In the genomic region with DNA sequence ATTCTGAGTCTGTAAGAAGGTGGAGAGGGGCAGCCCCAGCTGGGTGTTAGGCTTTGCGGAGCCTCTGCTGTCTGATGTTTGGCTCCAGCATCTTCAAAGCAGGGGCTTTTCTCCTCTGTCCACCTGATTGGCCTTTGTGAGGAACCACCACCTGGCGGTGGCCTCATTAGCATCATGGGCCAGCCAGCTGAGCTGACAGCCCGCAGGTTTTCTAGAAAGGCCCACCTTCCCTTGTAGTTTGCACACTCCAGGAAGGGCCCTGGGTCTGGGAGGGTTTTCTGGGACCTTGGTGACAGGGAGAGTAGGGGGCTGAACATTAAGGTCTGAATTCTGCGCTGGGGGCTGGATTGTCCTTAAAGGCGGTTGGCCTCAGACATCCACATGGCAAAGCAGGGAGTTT, we compare ENCODE assay signal across 15 cellular contexts. TPM values are rescaled to one million over a fixed set of nuclear protein-coding genes. Genes with fewer than 3 reads are reported as not detected.
DNase-seq lines count a peak whose midpoint lies in the region; ATAC-seq and TF ChIP-seq lines count a peak whose summit lies in the region.
"Had no signal": no experiment of that assay in that cellular context is flagged by ENCODE, and none has a peak within 500 bp of the region (broad histone marks: within the 10 kb centered on the region; RNA-seq: fewer than 3 reads in every experiment).

No MANE protein-coding gene starts in this region.

- H3K27me3 Mint-ChIP-seq in activated CD4-positive, alpha-beta T cell treated with anti-CD3 and anti-CD28 coated beads for 36 hours: no peaks in the 10 kb centered on the region
- H3K27me3 Mint-ChIP-seq in activated naive CD8-positive, alpha-beta T cell: no peaks in the 10 kb centered on the region

- no peak overlapping the region for H2BK5ac ChIP-seq in trophoblast cell (ENCODE audit: low read depth, low read length, poor library complexity)

- H4K12ac ChIP-seq in trophoblast cell (ENCODE audit: low read depth, low read length): no peak overlapping the region

- peaks cover 94% of the 10 kb centered on the region for H3K4me1 Mint-ChIP-seq in activated CD4-positive, alpha-beta T cell treated with anti-CD3 and anti-CD28 coated beads for 36 hours
- peaks cover 92% of the 10 kb centered on the region for H3K4me1 Mint-ChIP-seq in activated naive CD8-positive, alpha-beta T cell (ENCODE audit: low read depth)

- H3K4me1 ChIP-seq in DOHH2 (ENCODE audit: control insufficient read depth, low read length) (peaks cover 60% of the 10 kb centered on the region), trophoblast cell (ENCODE audit: control insufficient read depth in 1 of 2, insufficient read depth in 2 of 2, low read length in 2 of 2) (peaks cover 29 to 52% of the 10 kb centered on the region in 2 experiments), mammary epithelial cell (ENCODE audit: insufficient read depth, low read length) (peaks cover 38% of the 10 kb centered on the region)

- no CpG with 5 or more reads among the region's 5 CpGs for WGBS in trophoblast cell (ENCODE audit: extremely low coverage, insufficient coverage, insufficient read length)
- 100% methylated on average over 5 of the region's 5 CpGs for WGBS in mammary epithelial cell (ENCODE audit: low coverage, missing lambda C conversion rate)

- no peak overlapping the region for H4K8ac ChIP-seq in trophoblast cell (ENCODE audit: low read depth, low read length)

- H3K18ac ChIP-seq in trophoblast cell (ENCODE audit: low read length): peak overlapping the region; percentile 57

- dilution Hi-C loops in mammary epithelial cell (cut with HindIII; ENCODE audit: low sequenced_read_pairs): no loop called here

- H4K20me1 ChIP-seq in DOHH2 (ENCODE audit: control insufficient read depth, insufficient read depth, low read depth, low read length) (peaks cover 25% of the 10 kb centered on the region), mammary epithelial cell (ENCODE audit: insufficient read depth, low read length) (peaks cover 10% of the 10 kb centered on the region)

- H3K23ac ChIP-seq in trophoblast cell (ENCODE audit: low read length): no peak overlapping the region

- H3K36me3 Mint-ChIP-seq in activated CD4-positive, alpha-beta T cell treated with anti-CD3 and anti-CD28 coated beads for 36 hours (ENCODE audit: low read depth): peaks cover 4% of the 10 kb centered on the region
- peaks cover 2% of the 10 kb centered on the region for H3K36me3 Mint-ChIP-seq in activated naive CD8-positive, alpha-beta T cell

- no peak overlapping the region for H2BK12ac ChIP-seq in trophoblast cell (ENCODE audit: low read length)

- H3K9me3 Mint-ChIP-seq in activated CD4-positive, alpha-beta T cell treated with anti-CD3 and anti-CD28 coated beads for 36 hours (ENCODE audit: low read depth): no peaks in the 10 kb centered on the region
- no peaks in the 10 kb centered on the region for H3K9me3 Mint-ChIP-seq in activated naive CD8-positive, alpha-beta T cell (ENCODE audit: low read depth)

- H2AFZ ChIP-seq in trophoblast cell (ENCODE audit: insufficient read depth, low read length, poor library complexity) (no peak overlapping the region), mammary epithelial cell (ENCODE audit: low read depth, low read length) (no peak overlapping the region)
- H2AFZ ChIP-seq: hepatocyte had no signal

- H2BK120ac ChIP-seq in trophoblast cell (ENCODE audit: insufficient read depth, low read length, poor library complexity): no peak overlapping the region

- H3K27me3 ChIP-seq in DOHH2 (ENCODE audit: control insufficient read depth, low read length): no peaks in the 10 kb centered on the region
- H3K27me3 ChIP-seq in trophoblast cell (ENCODE audit: insufficient read depth, low read length): no peaks in the 10 kb centered on the region
- H3K27me3 ChIP-seq in mammary epithelial cell (ENCODE audit: insufficient read depth, low read length): no peaks in the 10 kb centered on the region
- H3K27me3 ChIP-seq: brain microvascular endothelial cell, hepatocyte, Peyer's patch, testis had no signal

- peak overlapping the region; percentile 60 for H3K4ac ChIP-seq in trophoblast cell (ENCODE audit: low read depth, low read length)

- no peaks in the 10 kb centered on the region for H3K79me1 ChIP-seq in trophoblast cell (ENCODE audit: low read length)

- H3K9me3 ChIP-seq in DOHH2 (ENCODE audit: control insufficient read depth, insufficient read depth, low read length) (no peaks in the 10 kb centered on the region), trophoblast cell (ENCODE audit: insufficient read depth, low read depth, low read length) (no peaks in the 10 kb centered on the region), mammary epithelial cell (replicated peaks; ENCODE audit: insufficient read depth, low read length) (no peaks in the 10 kb centered on the region)
- H3K9me3 ChIP-seq: A549, Peyer's patch, testis had no signal

- H3K4me3 ChIP-seq in DOHH2 (ENCODE audit: low read length) (no peak overlapping the region), trophoblast cell (ENCODE audit: low read depth, low read length) (no peak overlapping the region), mammary epithelial cell (replicated peaks in 1 of 3; ENCODE audit: insufficient read depth in 1 of 3, low read depth in 2 of 3, low read length in 3 of 3) (no peak overlapping the region)
- H3K4me3 ChIP-seq: A549, hepatocyte, Peyer's patch, testis had no signal

- H2AK5ac ChIP-seq in trophoblast cell (ENCODE audit: low read length): no peak overlapping the region

- in situ Hi-C loops in mammary epithelial cell (cut with MboI; ENCODE audit: low sequenced_read_pairs in 2 of 2): no loop called here

- no peak overlapping the region for H4K91ac ChIP-seq in trophoblast cell (ENCODE audit: low read depth, low read length)

- H3K9ac ChIP-seq in trophoblast cell (ENCODE audit: low read length) (no peak overlapping the region), mammary epithelial cell (ENCODE audit: insufficient read depth, low read length) (no peak overlapping the region)

- no TSS peak for BruUV-seq in mammary epithelial cell (replicated peaks; lab: Mats Ljungman, UMichigan)

- no peaks in the 10 kb centered on the region for H3K9me2 ChIP-seq in DOHH2 (replicated peaks; ENCODE audit: control insufficient read depth, low read length)

- H3K36me3 ChIP-seq in DOHH2 (ENCODE audit: control insufficient read depth, low read length) (no peaks in the 10 kb centered on the region), trophoblast cell (ENCODE audit: control insufficient read depth in 1 of 2, insufficient read depth in 2 of 2, low read length in 2 of 2) (peaks cover 0 to 2% of the 10 kb centered on the region in 2 experiments), mammary epithelial cell (ENCODE audit: insufficient read depth, low read length) (no peaks in the 10 kb centered on the region)
- H3K36me3 ChIP-seq: brain microvascular endothelial cell, Peyer's patch had no signal

- no peak overlapping the region for H3K14ac ChIP-seq in trophoblast cell (ENCODE audit: low read length)

- intact Hi-C loops in activated CD4-positive, alpha-beta T cell treated with anti-CD3 and anti-CD28 coated beads for 36 hours (cut with DNase I, micrococcal nuclease): no loop called here
- intact Hi-C loops in mammary epithelial cell (cut with micrococcal nuclease): no loop called here

- DNase-seq in activated CD4-positive, alpha-beta T cell treated with anti-CD3 and anti-CD28 coated beads for 36 hours: no peak
- no peak for DNase-seq in activated CD4-positive, alpha-beta T cell treated with anti-CD3 and anti-CD28 coated beads for 1 hour
- DNase-seq in trophoblast cell: no peak
- no peak for DNase-seq in mammary epithelial cell
- no peak for DNase-seq in NOMO-1 treated with dmso at 0.1 percent for 144 hours (lab: John Stamatoyannopoulos, UW; ENCODE audit: unreplicated experiment)
- DNase-seq: brain microvascular endothelial cell, NCI-H1930, NCI-H526, Peyer's patch, testis had no signal

- H3K4me2 ChIP-seq in DOHH2 (ENCODE audit: low read length) (peak overlapping the region; percentile 88; the same call in 1 of the 2 replicates), trophoblast cell (ENCODE audit: low read length) (no peak overlapping the region), mammary epithelial cell (ENCODE audit: insufficient read depth, low read depth, low read length) (no peak overlapping the region)
- H3K4me2 ChIP-seq: A549 had no signal

- no peak overlapping the region for H3K27ac ChIP-seq in DOHH2 (ENCODE audit: low read depth, low read length)
- H3K27ac ChIP-seq in trophoblast cell (ENCODE audit: low read depth, low read length): no peak overlapping the region
- H3K27ac ChIP-seq in mammary epithelial cell (ENCODE audit: insufficient read depth, low read depth, low read length): no peak overlapping the region
- H3K27ac ChIP-seq: A549 had no signal

- H3K27ac Mint-ChIP-seq in activated CD4-positive, alpha-beta T cell treated with anti-CD3 and anti-CD28 coated beads for 36 hours: peak overlapping the region; percentile 99
- peak overlapping the region; percentile 95 for H3K27ac Mint-ChIP-seq in activated naive CD8-positive, alpha-beta T cell

- no peak for TF ChIP-seq CTCF in DOHH2 (IDR thresholded peaks at IDR 0.05; ENCODE audit: low read depth, low read length, poor library complexity, severe bottlenecking)
- no peak for TF ChIP-seq CTCF in mammary epithelial cell (conservative IDR thresholded peaks at IDR 0.05 in 1 of 2, IDR thresholded peaks at IDR 0.05 in 1 of 2; ENCODE audit: extremely low read depth in 1 of 2, insufficient read depth in 1 of 2, low read depth in 1 of 2, low read length in 2 of 2)

- H3K4me3 Mint-ChIP-seq in activated CD4-positive, alpha-beta T cell treated with anti-CD3 and anti-CD28 coated beads for 36 hours: peak overlapping the region; percentile 63
- peak overlapping the region; percentile 81 for H3K4me3 Mint-ChIP-seq in activated naive CD8-positive, alpha-beta T cell

- H3F3A ChIP-seq in DOHH2 (ENCODE audit: control insufficient read depth, insufficient read depth): no peaks in the 10 kb centered on the region

- ATAC-seq in activated CD4-positive, alpha-beta T cell treated with anti-CD3 and anti-CD28 coated beads for 36 hours: no peak
- no peak for ATAC-seq in HG03108 (IDR thresholded peaks at IDR 0.05; ENCODE audit: unreplicated experiment)

- POLR2A ChIA-PET in activated CD4-positive, alpha-beta T cell treated with anti-CD3 and anti-CD28 coated beads for 36 hours (lab: Charles Lee): no interaction called here

- H3K79me2 ChIP-seq in DOHH2 (ENCODE audit: control insufficient read depth, low read length) (peaks cover 96% of the 10 kb centered on the region), trophoblast cell (ENCODE audit: control insufficient read depth, insufficient read depth, low read length, poor library complexity) (peaks cover 35% of the 10 kb centered on the region), mammary epithelial cell (ENCODE audit: insufficient read depth, low read length) (peaks cover 96% of the 10 kb centered on the region)

- CTCF ChIA-PET in activated CD4-positive, alpha-beta T cell treated with anti-CD3 and anti-CD28 coated beads for 36 hours (lab: Charles Lee): interaction anchor here (0.7 kb wide), 1 partner anchor 10 kb away, joined by 4 read pairs; no protein-coding TSS in a partner anchor
- CTCF ChIA-PET in mammary epithelial cell (lab: Charles Lee; ENCODE audit: low non-redundant PET): no interaction called here

RNA-seq across cellular contexts. Expression of a gene that starts 11.6 kb away (rescaled TPM):
- total RNA-seq in activated CD4-positive, alpha-beta T cell treated with anti-CD3 and anti-CD28 coated beads for 36 hours: 10 to 100 TPM; 55.6 to 65.6 TPM
- polyA plus RNA-seq in trophoblast cell (2013): 42.7 and 44.7 TPM in 2 replicates
- 100 to 1,000 TPM; 120 to 171 TPM for total RNA-seq in mammary epithelial cell
- polyA plus RNA-seq in mammary epithelial cell: 23.0 TPM
- 227 TPM for polyA minus RNA-seq in mammary epithelial cell
